In genomic region chr7:14760730-14761129, GRCh38 we compare ENCODE assay signal across 11 cellular contexts.
"Had no signal": no experiment of that assay in that cellular context is flagged by ENCODE, and none has a peak within 500 bp of the region (broad histone marks: within the 10 kb centered on the region; RNA-seq: fewer than 3 reads in every experiment).

No MANE protein-coding gene starts in this region.

- DNase-seq: activated CD4-positive, alpha-beta T cell treated with anti-CD3 and anti-CD28 coated beads, Interleukin-2, amount 10 ng/mL, durations not matched to agents 24 days and 14 days; activated CD4-positive, CD25-positive, alpha-beta regulatory T cell; activated CD8-positive, alpha-beta memory T cell treated with anti-CD3 and anti-CD28 coated beads, Interleukin-2, amount 50 U/mL, for 48 hours; activated naive CD8-positive, alpha-beta T cell treated with anti-CD3 and anti-CD28 coated beads for 36 hours; activated T-cell treated with anti-CD3 and anti-CD28 coated beads, Interleukin-2, amount 50 U/mL, for 72 hours; erythroblast; lower lobe of right lung; stimulated activated naive CD8-positive, alpha-beta T cell treated with anti-CD3 and anti-CD28 coated beads, Interleukin-15, Interleukin-2, amounts not matched to agents 100 U/mL and 50 U/mL, for 24 hours; upper lobe of left lung had no signal

- H3K36me3 ChIP-seq: breast epithelium, lower lobe of right lung, upper lobe of left lung had no signal

- ATAC-seq: activated T-cell treated with anti-CD3 and anti-CD28 coated beads, Interleukin-2, amount 50 U/mL, for 72 hours; lower lobe of right lung; stimulated activated naive CD8-positive, alpha-beta T cell treated with anti-CD3 and anti-CD28 coated beads, Interleukin-15, Interleukin-2, amounts not matched to agents 100 U/mL and 50 U/mL, for 24 hours had no signal

- H3K27me3 ChIP-seq: breast epithelium, upper lobe of left lung had no signal

- H3K4me3 ChIP-seq: breast epithelium, lower lobe of right lung, smooth muscle cell, upper lobe of left lung had no signal

- H3K9me3 ChIP-seq: breast epithelium, lower lobe of right lung, upper lobe of left lung had no signal

- H3K27ac ChIP-seq: breast epithelium, lower lobe of right lung, upper lobe of left lung had no signal

- H3K4me1 ChIP-seq: breast epithelium, lower lobe of right lung, upper lobe of left lung had no signal
